In the genomic region with DNA sequence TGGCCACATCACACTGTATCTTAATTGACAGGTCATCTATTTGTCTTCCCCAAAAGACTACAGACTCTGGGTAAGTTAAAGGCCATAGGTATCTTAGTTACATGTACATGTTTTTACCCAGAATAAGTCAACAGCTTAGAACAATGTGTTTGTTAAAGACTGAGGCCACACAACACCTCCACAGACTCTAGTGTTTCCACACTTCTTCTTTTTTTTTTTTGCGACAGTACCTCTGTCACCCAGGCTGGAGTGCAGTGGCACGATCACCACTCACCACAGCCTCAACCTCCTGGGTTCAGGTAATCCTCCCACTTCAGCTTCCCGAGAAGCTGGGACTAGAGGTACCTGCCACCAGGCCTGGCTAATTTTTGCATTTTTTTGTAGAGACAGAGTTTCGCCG, we compare ENCODE assay signal across 10 cellular contexts. TPM values are rescaled to one million over a fixed set of nuclear protein-coding genes. Genes with fewer than 3 reads are reported as not detected.
DNase-seq lines count a peak whose midpoint lies in the region; ATAC-seq and TF ChIP-seq lines count a peak whose summit lies in the region.
"Had no signal": no experiment of that assay in that cellular context is flagged by ENCODE, and none has a peak within 500 bp of the region (broad histone marks: within the 10 kb centered on the region; RNA-seq: fewer than 3 reads in every experiment).

No MANE protein-coding gene starts in this region.

- peaks cover 12% of the 10 kb centered on the region for H3K36me3 Mint-ChIP-seq in CD4-positive, CD25-positive, alpha-beta regulatory T cell
- peaks cover 15% of the 10 kb centered on the region for H3K36me3 Mint-ChIP-seq in activated naive CD8-positive, alpha-beta T cell treated with anti-CD3 and anti-CD28 coated beads, Interleukin-2, amount 10 ng/mL, durations not matched to agents 7 days and 5 days
- peaks cover 9 to 14% of the 10 kb centered on the region in 2 donors for H3K36me3 Mint-ChIP-seq in naive B cell

- peaks cover 11% of the 10 kb centered on the region for H3K36me3 ChIP-seq in CD4-positive, CD25-positive, alpha-beta regulatory T cell (ENCODE audit: control insufficient read depth, insufficient read depth, low read length)
- peaks cover 29% of the 10 kb centered on the region for H3K36me3 ChIP-seq in HUES64 (ENCODE audit: insufficient read depth, low read length)
- H3K36me3 ChIP-seq in left lung: peaks cover 0 to 32% of the 10 kb centered on the region in 2 donors

- intact Hi-C loops in left lung (cut with DNase I): no loop called here

- H3K4me3 Mint-ChIP-seq in CD4-positive, CD25-positive, alpha-beta regulatory T cell: peak overlapping the region; percentile 23 to 64 (median 52)
- peak overlapping the region; percentile 98 for H3K4me3 Mint-ChIP-seq in activated naive CD8-positive, alpha-beta T cell treated with anti-CD3 and anti-CD28 coated beads, Interleukin-2, amount 10 ng/mL, durations not matched to agents 7 days and 5 days
- peak overlapping the region; percentile 16 to 100 (median 95) for H3K4me3 Mint-ChIP-seq in naive B cell

- peak overlapping the region; percentile 93; the same call in 1 of the 2 replicates for H3K9ac ChIP-seq in HUES64 (ENCODE audit: low read depth, low read length)

- TF ChIP-seq CTCF in left lung (IDR thresholded peaks at IDR 0.05): no peak

- H3K4me3 ChIP-seq in CD4-positive, CD25-positive, alpha-beta regulatory T cell (ENCODE audit: low read depth, low read length): peak overlapping the region; percentile 98
- peak overlapping the region; percentile 95 for H3K4me3 ChIP-seq in HUES64 (ENCODE audit: low read length)
- H3K4me3 ChIP-seq in left lung: peak overlapping the region in 1 of 2 donors; percentile 76

- no peaks in the 10 kb centered on the region for H3K27me3 Mint-ChIP-seq in CD4-positive, CD25-positive, alpha-beta regulatory T cell
- H3K27me3 Mint-ChIP-seq in activated naive CD8-positive, alpha-beta T cell treated with anti-CD3 and anti-CD28 coated beads, Interleukin-2, amount 10 ng/mL, durations not matched to agents 7 days and 5 days: no peaks in the 10 kb centered on the region
- H3K27me3 Mint-ChIP-seq in naive B cell: no peaks in the 10 kb centered on the region

- H3K9me3 Mint-ChIP-seq in CD4-positive, CD25-positive, alpha-beta regulatory T cell: no peaks in the 10 kb centered on the region
- no peaks in the 10 kb centered on the region for H3K9me3 Mint-ChIP-seq in activated naive CD8-positive, alpha-beta T cell treated with anti-CD3 and anti-CD28 coated beads, Interleukin-2, amount 10 ng/mL, durations not matched to agents 7 days and 5 days
- H3K9me3 Mint-ChIP-seq in naive B cell: no peaks in the 10 kb centered on the region

- H3K9me3 ChIP-seq in CD4-positive, CD25-positive, alpha-beta regulatory T cell (ENCODE audit: control insufficient read depth in 2 of 2, low read length in 2 of 2): no peaks in the 10 kb centered on the region
- H3K9me3 ChIP-seq in HUES64 (ENCODE audit: insufficient read depth, low read depth, low read length): no peaks in the 10 kb centered on the region
- no peaks in the 10 kb centered on the region for H3K9me3 ChIP-seq in left lung
- H3K9me3 ChIP-seq: right atrium auricular region had no signal

- H3K27ac ChIP-seq in CD4-positive, CD25-positive, alpha-beta regulatory T cell (ENCODE audit: insufficient read depth, low read length, poor library complexity, severe bottlenecking): no peak overlapping the region
- H3K27ac ChIP-seq in HUES64 (ENCODE audit: low read depth, low read length): no peak overlapping the region
- no peak overlapping the region for H3K27ac ChIP-seq in left lung

- no peaks in the 10 kb centered on the region for H3K27me3 ChIP-seq in CD4-positive, CD25-positive, alpha-beta regulatory T cell (ENCODE audit: control insufficient read depth, insufficient read depth, low read length)
- H3K27me3 ChIP-seq in HUES64 (ENCODE audit: insufficient read depth, low read length) (no peaks in the 10 kb centered on the region), left lung (no peaks in the 10 kb centered on the region)
- H3K27me3 ChIP-seq: right atrium auricular region had no signal

- peak overlapping the region in 1 of 3 donors; percentile 92 for H3K27ac Mint-ChIP-seq in CD4-positive, CD25-positive, alpha-beta regulatory T cell
- no peak overlapping the region for H3K27ac Mint-ChIP-seq in activated naive CD8-positive, alpha-beta T cell treated with anti-CD3 and anti-CD28 coated beads, Interleukin-2, amount 10 ng/mL, durations not matched to agents 7 days and 5 days
- H3K27ac Mint-ChIP-seq in naive B cell: peak overlapping the region in 1 of 6 donors; percentile 95

- ATAC-seq in CD4-positive, CD25-positive, alpha-beta regulatory T cell (ENCODE audit: low read depth in 2 of 2): no peak
- ATAC-seq in activated naive CD8-positive, alpha-beta T cell treated with anti-CD3 and anti-CD28 coated beads, Interleukin-2, amount 10 ng/mL, durations not matched to agents 7 days and 5 days (ENCODE audit: low read depth): no peak
- ATAC-seq in naive B cell (ENCODE audit: low read depth in 2 of 2) (no peak), left lung (no peak), GM21515 (IDR thresholded peaks at IDR 0.05; ENCODE audit: unreplicated experiment) (no peak), GM18907 (IDR thresholded peaks at IDR 0.05; ENCODE audit: unreplicated experiment) (no peak)

- no peak for DNase-seq in CD4-positive, CD25-positive, alpha-beta regulatory T cell
- no peak for DNase-seq in activated naive CD8-positive, alpha-beta T cell treated with anti-CD3 and anti-CD28 coated beads, Interleukin-2, amount 10 ng/mL, durations not matched to agents 7 days and 5 days
- DNase-seq in naive B cell (no peak), left lung (no peak), DMS 273 (lab: John Stamatoyannopoulos, UW; ENCODE audit: unreplicated experiment) (no peak)
- DNase-seq: NCI-H2107 had no signal

- H3K4me1 ChIP-seq in CD4-positive, CD25-positive, alpha-beta regulatory T cell (ENCODE audit: control insufficient read depth, insufficient read depth, low read length, poor library complexity, severe bottlenecking): peaks cover 27% of the 10 kb centered on the region
- H3K4me1 ChIP-seq in HUES64 (ENCODE audit: insufficient read depth, low read length) (peaks cover 8% of the 10 kb centered on the region; the same call in 1 of the 2 replicates), left lung (peaks cover 15 to 30% of the 10 kb centered on the region in 2 donors)

- H3K4me1 Mint-ChIP-seq in CD4-positive, CD25-positive, alpha-beta regulatory T cell: peaks cover 10 to 55% (median 29%) of the 10 kb centered on the region in 4 donors
- H3K4me1 Mint-ChIP-seq in activated naive CD8-positive, alpha-beta T cell treated with anti-CD3 and anti-CD28 coated beads, Interleukin-2, amount 10 ng/mL, durations not matched to agents 7 days and 5 days: peaks cover 35% of the 10 kb centered on the region
- H3K4me1 Mint-ChIP-seq in naive B cell: peaks cover 33 to 63% (median 34%) of the 10 kb centered on the region in 3 donors

- POLR2A ChIA-PET in activated naive CD8-positive, alpha-beta T cell treated with anti-CD3 and anti-CD28 coated beads, Interleukin-2, amount 10 ng/mL, durations not matched to agents 7 days and 5 days (lab: Charles Lee): interaction anchor here (1.3 kb wide), 1 partner anchor 17 kb away, joined by 4 read pairs; the partner anchor contains the start of gene ARPC3

- 89% methylated on average over 5 of the region's 5 CpGs for WGBS in HUES64

RNA-seq across cellular contexts. Expression of gene GPN3, which starts 1.3 kb away (rescaled TPM):
- total RNA-seq in CD4-positive, CD25-positive, alpha-beta regulatory T cell: 4.7 TPM
- 10 to 100 TPM; 20.6 to 31.0 (median 26.4) TPM for polyA plus RNA-seq in CD4-positive, CD25-positive, alpha-beta regulatory T cell
- 40.2 TPM for polyA plus RNA-seq in HUES64 (2013, experiment 1 of 2)
- polyA plus RNA-seq in HUES64 (2013, experiment 2 of 2): 41.1 TPM
- total RNA-seq in activated naive CD8-positive, alpha-beta T cell treated with anti-CD3 and anti-CD28 coated beads, Interleukin-2, amount 10 ng/mL, durations not matched to agents 7 days and 5 days: 10 to 100 TPM; 22.9 to 23.4 TPM
- 10 to 100 TPM; 23.3 to 48.1 (median 36.0) TPM for polyA plus RNA-seq in naive B cell (ENCODE audit: low read depth in 6 of 6)
- 10 to 100 TPM; 29.5 to 32.2 TPM for total RNA-seq in left lung

RNA-seq across cellular contexts. Expression of gene FAM216A, which starts 1.9 kb away (rescaled TPM):
- total RNA-seq in CD4-positive, CD25-positive, alpha-beta regulatory T cell: 3.1 TPM
- polyA plus RNA-seq in CD4-positive, CD25-positive, alpha-beta regulatory T cell: 1 to 10 TPM; 4.2 to 9.8 (median 6.8) TPM
- 19.1 TPM for polyA plus RNA-seq in HUES64 (2013, experiment 1 of 2)
- polyA plus RNA-seq in HUES64 (2013, experiment 2 of 2): 22.4 TPM
- total RNA-seq in activated naive CD8-positive, alpha-beta T cell treated with anti-CD3 and anti-CD28 coated beads, Interleukin-2, amount 10 ng/mL, durations not matched to agents 7 days and 5 days: 10 to 100 TPM; 20.0 to 21.6 TPM
- polyA plus RNA-seq in naive B cell (ENCODE audit: low read depth in 6 of 6): 10 to 100 TPM in 5 of 6 donors, 1 to 10 TPM in 1; 8.9 to 17.9 (median 15.6) TPM
- total RNA-seq in left lung: 1 to 10 TPM; 3.9 to 5.6 TPM

RNA-seq across cellular contexts. Expression of gene ARPC3, which starts 16.7 kb away (rescaled TPM):
- 249 TPM for total RNA-seq in CD4-positive, CD25-positive, alpha-beta regulatory T cell
- 100 to 1,000 TPM; 721 to 975 (median 866) TPM for polyA plus RNA-seq in CD4-positive, CD25-positive, alpha-beta regulatory T cell
- 250 TPM for polyA plus RNA-seq in HUES64 (2013, experiment 1 of 2)
- 255 TPM for polyA plus RNA-seq in HUES64 (2013, experiment 2 of 2)
- total RNA-seq in activated naive CD8-positive, alpha-beta T cell treated with anti-CD3 and anti-CD28 coated beads, Interleukin-2, amount 10 ng/mL, durations not matched to agents 7 days and 5 days: 100 to 1,000 TPM; 361 to 371 TPM
- 1,000 to 10,000 TPM; 1,452 to 1,836 (median 1,596) TPM for polyA plus RNA-seq in naive B cell (ENCODE audit: low read depth in 6 of 6)
- total RNA-seq in left lung: 100 to 1,000 TPM; 239 to 273 TPM

RNA-seq across cellular contexts. Expression of gene VPS29, which starts 35.1 kb away (rescaled TPM):
- 102 TPM for total RNA-seq in CD4-positive, CD25-positive, alpha-beta regulatory T cell
- 100 to 1,000 TPM; 194 to 239 (median 210) TPM for polyA plus RNA-seq in CD4-positive, CD25-positive, alpha-beta regulatory T cell
- polyA plus RNA-seq in HUES64 (2013, experiment 1 of 2): 66.0 TPM
- polyA plus RNA-seq in HUES64 (2013, experiment 2 of 2): 65.4 TPM
- 100 to 1,000 TPM; 132 to 138 TPM for total RNA-seq in activated naive CD8-positive, alpha-beta T cell treated with anti-CD3 and anti-CD28 coated beads, Interleukin-2, amount 10 ng/mL, durations not matched to agents 7 days and 5 days
- polyA plus RNA-seq in naive B cell (ENCODE audit: low read depth in 6 of 6): 100 to 1,000 TPM; 120 to 151 (median 143) TPM
- total RNA-seq in left lung: 100 to 1,000 TPM in 1 of 2 donors, 10 to 100 TPM in 1; 91.7 to 115 TPM

RNA-seq across cellular contexts. Expression of gene RAD9B, which starts 35.3 kb away (rescaled TPM):
- total RNA-seq in CD4-positive, CD25-positive, alpha-beta regulatory T cell: 0.35 TPM
- 1 to 10 TPM in 3 of 4 donors, under 1 TPM in 1; 0.91 to 1.2 (median 1.1) TPM for polyA plus RNA-seq in CD4-positive, CD25-positive, alpha-beta regulatory T cell
- polyA plus RNA-seq in HUES64 (2013, experiment 1 of 2): 0.30 TPM
- polyA plus RNA-seq in HUES64 (2013, experiment 2 of 2): 0.25 TPM
- total RNA-seq in activated naive CD8-positive, alpha-beta T cell treated with anti-CD3 and anti-CD28 coated beads, Interleukin-2, amount 10 ng/mL, durations not matched to agents 7 days and 5 days: 1 to 10 TPM; 1.8 to 2.3 TPM
- polyA plus RNA-seq in naive B cell (ENCODE audit: low read depth in 6 of 6): 1 to 10 TPM; 1.2 to 4.7 (median 1.6) TPM
- total RNA-seq in left lung: 1 to 10 TPM in 1 of 2 donors, under 1 TPM in 1; 0.55 to 1.3 TPM
